1 cellular context compared by ENCODE assay signal in the genomic region with DNA sequence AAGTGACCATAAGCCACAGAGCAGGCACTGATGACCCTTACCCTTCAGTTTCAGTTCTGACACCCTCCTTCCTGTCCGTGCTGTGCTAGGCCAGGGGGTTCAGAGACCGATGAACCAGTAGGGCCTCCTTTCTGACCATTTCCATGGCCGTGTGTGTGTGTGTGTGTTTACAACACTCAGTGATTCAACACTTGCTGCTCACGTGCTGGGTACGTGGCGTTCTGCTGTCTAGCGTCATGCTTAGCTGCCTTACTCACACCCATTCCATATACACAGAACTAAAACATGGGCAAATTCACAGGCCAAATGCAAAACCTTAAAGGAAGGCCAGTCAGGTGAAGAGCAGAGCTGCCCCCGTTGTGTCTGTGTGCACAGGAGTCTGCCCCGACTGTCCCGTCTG.
TF ChIP-seq lines count a peak whose summit lies in the region.

No MANE protein-coding gene starts in this region.

TF ChIP-seq in HepG2, 621 proteins besides CTCF, POLR2A, EP300 and RAD21 (continued from another document and continues in another):
- TF ChIP-seq, protein P1, sequence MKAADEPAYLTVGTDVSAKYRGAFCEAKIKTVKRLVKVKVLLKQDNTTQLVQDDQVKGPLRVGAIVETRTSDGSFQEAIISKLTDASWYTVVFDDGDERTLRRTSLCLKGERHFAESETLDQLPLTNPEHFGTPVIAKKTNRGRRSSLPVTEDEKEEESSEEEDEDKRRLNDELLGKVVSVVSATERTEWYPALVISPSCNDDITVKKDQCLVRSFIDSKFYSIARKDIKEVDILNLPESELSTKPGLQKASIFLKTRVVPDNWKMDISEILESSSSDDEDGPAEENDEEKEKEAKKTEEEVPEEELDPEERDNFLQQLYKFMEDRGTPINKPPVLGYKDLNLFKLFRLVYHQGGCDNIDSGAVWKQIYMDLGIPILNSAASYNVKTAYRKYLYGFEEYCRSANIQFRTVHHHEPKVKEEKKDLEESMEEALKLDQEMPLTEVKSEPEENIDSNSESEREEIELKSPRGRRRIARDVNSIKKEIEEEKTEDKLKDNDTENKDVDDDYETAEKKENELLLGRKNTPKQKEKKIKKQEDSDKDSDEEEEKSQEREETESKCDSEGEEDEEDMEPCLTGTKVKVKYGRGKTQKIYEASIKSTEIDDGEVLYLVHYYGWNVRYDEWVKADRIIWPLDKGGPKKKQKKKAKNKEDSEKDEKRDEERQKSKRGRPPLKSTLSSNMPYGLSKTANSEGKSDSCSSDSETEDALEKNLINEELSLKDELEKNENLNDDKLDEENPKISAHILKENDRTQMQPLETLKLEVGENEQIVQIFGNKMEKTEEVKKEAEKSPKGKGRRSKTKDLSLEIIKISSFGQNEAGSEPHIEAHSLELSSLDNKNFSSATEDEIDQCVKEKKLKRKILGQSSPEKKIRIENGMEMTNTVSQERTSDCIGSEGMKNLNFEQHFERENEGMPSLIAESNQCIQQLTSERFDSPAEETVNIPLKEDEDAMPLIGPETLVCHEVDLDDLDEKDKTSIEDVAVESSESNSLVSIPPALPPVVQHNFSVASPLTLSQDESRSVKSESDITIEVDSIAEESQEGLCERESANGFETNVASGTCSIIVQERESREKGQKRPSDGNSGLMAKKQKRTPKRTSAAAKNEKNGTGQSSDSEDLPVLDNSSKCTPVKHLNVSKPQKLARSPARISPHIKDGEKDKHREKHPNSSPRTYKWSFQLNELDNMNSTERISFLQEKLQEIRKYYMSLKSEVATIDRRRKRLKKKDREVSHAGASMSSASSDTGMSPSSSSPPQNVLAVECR (CRISPR knock-in tag; IDR thresholded peaks at IDR 0.05; ENCODE audit: borderline replicate concordance): peak; percentile 52; the same call in 1 of the 2 replicates
- TF ChIP-seq, protein P2, sequence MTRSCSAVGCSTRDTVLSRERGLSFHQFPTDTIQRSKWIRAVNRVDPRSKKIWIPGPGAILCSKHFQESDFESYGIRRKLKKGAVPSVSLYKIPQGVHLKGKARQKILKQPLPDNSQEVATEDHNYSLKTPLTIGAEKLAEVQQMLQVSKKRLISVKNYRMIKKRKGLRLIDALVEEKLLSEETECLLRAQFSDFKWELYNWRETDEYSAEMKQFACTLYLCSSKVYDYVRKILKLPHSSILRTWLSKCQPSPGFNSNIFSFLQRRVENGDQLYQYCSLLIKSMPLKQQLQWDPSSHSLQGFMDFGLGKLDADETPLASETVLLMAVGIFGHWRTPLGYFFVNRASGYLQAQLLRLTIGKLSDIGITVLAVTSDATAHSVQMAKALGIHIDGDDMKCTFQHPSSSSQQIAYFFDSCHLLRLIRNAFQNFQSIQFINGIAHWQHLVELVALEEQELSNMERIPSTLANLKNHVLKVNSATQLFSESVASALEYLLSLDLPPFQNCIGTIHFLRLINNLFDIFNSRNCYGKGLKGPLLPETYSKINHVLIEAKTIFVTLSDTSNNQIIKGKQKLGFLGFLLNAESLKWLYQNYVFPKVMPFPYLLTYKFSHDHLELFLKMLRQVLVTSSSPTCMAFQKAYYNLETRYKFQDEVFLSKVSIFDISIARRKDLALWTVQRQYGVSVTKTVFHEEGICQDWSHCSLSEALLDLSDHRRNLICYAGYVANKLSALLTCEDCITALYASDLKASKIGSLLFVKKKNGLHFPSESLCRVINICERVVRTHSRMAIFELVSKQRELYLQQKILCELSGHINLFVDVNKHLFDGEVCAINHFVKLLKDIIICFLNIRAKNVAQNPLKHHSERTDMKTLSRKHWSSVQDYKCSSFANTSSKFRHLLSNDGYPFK (CRISPR knock-in tag; IDR thresholded peaks at IDR 0.05; ENCODE audit: borderline replicate concordance): peak; percentile 36; the same call in 1 of the 2 replicates
- TF ChIP-seq ZFY (CRISPR knock-in tag; IDR thresholded peaks at IDR 0.05): no peak; the same call in 1 of the 2 replicates
- 0 out of 2 replicates have a peak, but pooled peaks have one; percentile 57 for TF ChIP-seq MIER3 (CRISPR knock-in tag; IDR thresholded peaks at IDR 0.05; ENCODE audit: borderline replicate concordance)
- no peak for TF ChIP-seq ZNF3 (CRISPR knock-in tag; IDR thresholded peaks at IDR 0.05)
- TF ChIP-seq ZNF225 (CRISPR knock-in tag; IDR thresholded peaks at IDR 0.05): no peak
- peak; percentile 17; the same call in 1 of the 2 replicates for TF ChIP-seq KAT8 (CRISPR knock-in tag; IDR thresholded peaks at IDR 0.05)
- TF ChIP-seq, protein P3, sequence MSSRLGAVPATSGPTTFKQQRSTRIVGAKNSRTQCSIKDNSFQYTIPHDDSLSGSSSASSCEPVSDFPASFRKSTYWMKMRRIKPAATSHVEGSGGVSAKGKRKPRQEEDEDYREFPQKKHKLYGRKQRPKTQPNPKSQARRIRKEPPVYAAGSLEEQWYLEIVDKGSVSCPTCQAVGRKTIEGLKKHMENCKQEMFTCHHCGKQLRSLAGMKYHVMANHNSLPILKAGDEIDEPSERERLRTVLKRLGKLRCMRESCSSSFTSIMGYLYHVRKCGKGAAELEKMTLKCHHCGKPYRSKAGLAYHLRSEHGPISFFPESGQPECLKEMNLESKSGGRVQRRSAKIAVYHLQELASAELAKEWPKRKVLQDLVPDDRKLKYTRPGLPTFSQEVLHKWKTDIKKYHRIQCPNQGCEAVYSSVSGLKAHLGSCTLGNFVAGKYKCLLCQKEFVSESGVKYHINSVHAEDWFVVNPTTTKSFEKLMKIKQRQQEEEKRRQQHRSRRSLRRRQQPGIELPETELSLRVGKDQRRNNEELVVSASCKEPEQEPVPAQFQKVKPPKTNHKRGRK (CRISPR knock-in tag; IDR thresholded peaks at IDR 0.05): no peak
- TF ChIP-seq GABPA (IDR thresholded peaks at IDR 0.05; ENCODE audit: low read depth, low read length): no peak
- peak; percentile 39; the same call in 1 of the 2 replicates for TF ChIP-seq GABPA (CRISPR knock-in tag; IDR thresholded peaks at IDR 0.05; ENCODE audit: low read depth)
- TF ChIP-seq, protein P4, sequence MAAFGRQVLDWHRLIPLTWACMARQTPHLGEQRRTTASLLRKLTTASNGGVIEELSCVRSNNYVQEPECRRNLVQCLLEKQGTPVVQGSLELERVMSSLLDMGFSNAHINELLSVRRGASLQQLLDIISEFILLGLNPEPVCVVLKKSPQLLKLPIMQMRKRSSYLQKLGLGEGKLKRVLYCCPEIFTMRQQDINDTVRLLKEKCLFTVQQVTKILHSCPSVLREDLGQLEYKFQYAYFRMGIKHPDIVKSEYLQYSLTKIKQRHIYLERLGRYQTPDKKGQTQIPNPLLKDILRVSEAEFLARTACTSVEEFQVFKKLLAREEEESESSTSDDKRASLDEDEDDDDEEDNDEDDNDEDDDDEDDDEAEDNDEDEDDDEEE (CRISPR knock-in tag; IDR thresholded peaks at IDR 0.05): 0 out of 2 replicates have a peak, but pooled peaks have one; percentile 1
- TF ChIP-seq, protein P5, sequence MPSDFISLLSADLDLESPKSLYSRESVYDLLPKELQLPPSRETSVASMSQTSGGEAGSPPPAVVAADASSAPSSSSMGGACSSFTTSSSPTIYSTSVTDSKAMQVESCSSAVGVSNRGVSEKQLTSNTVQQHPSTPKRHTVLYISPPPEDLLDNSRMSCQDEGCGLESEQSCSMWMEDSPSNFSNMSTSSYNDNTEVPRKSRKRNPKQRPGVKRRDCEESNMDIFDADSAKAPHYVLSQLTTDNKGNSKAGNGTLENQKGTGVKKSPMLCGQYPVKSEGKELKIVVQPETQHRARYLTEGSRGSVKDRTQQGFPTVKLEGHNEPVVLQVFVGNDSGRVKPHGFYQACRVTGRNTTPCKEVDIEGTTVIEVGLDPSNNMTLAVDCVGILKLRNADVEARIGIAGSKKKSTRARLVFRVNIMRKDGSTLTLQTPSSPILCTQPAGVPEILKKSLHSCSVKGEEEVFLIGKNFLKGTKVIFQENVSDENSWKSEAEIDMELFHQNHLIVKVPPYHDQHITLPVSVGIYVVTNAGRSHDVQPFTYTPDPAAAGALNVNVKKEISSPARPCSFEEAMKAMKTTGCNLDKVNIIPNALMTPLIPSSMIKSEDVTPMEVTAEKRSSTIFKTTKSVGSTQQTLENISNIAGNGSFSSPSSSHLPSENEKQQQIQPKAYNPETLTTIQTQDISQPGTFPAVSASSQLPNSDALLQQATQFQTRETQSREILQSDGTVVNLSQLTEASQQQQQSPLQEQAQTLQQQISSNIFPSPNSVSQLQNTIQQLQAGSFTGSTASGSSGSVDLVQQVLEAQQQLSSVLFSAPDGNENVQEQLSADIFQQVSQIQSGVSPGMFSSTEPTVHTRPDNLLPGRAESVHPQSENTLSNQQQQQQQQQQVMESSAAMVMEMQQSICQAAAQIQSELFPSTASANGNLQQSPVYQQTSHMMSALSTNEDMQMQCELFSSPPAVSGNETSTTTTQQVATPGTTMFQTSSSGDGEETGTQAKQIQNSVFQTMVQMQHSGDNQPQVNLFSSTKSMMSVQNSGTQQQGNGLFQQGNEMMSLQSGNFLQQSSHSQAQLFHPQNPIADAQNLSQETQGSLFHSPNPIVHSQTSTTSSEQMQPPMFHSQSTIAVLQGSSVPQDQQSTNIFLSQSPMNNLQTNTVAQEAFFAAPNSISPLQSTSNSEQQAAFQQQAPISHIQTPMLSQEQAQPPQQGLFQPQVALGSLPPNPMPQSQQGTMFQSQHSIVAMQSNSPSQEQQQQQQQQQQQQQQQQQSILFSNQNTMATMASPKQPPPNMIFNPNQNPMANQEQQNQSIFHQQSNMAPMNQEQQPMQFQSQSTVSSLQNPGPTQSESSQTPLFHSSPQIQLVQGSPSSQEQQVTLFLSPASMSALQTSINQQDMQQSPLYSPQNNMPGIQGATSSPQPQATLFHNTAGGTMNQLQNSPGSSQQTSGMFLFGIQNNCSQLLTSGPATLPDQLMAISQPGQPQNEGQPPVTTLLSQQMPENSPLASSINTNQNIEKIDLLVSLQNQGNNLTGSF (CRISPR knock-in tag; IDR thresholded peaks at IDR 0.05): no peak
- TF ChIP-seq ZNF839 (CRISPR knock-in tag; IDR thresholded peaks at IDR 0.05; ENCODE audit: borderline replicate concordance): no peak
- TF ChIP-seq, protein P6, sequence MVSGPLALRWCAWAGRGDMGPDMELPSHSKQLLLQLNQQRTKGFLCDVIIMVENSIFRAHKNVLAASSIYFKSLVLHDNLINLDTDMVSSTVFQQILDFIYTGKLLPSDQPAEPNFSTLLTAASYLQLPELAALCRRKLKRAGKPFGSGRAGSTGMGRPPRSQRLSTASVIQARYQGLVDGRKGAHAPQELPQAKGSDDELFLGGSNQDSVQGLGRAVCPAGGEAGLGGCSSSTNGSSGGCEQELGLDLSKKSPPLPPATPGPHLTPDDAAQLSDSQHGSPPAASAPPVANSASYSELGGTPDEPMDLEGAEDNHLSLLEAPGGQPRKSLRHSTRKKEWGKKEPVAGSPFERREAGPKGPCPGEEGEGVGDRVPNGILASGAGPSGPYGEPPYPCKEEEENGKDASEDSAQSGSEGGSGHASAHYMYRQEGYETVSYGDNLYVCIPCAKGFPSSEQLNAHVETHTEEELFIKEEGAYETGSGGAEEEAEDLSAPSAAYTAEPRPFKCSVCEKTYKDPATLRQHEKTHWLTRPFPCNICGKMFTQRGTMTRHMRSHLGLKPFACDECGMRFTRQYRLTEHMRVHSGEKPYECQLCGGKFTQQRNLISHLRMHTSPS (CRISPR knock-in tag; IDR thresholded peaks at IDR 0.05; ENCODE audit: low read depth): no peak
- TF ChIP-seq ZNF543 (CRISPR knock-in tag; IDR thresholded peaks at IDR 0.05): no peak
- TF ChIP-seq TP53 (CRISPR knock-in tag; conservative IDR thresholded peaks at IDR 0.05): no peak
- TF ChIP-seq NR2F6 (IDR thresholded peaks at IDR 0.05): no peak; the same call in 1 of the 2 replicates
- peak; percentile 30; the same call in 1 of the 2 replicates for TF ChIP-seq NR2F6 (CRISPR knock-in tag; IDR thresholded peaks at IDR 0.05)
- TF ChIP-seq RARG (CRISPR knock-in tag; IDR thresholded peaks at IDR 0.05; ENCODE audit: low read depth): 0 out of 2 replicates have a peak, but pooled peaks have one; percentile 30
- no peak for TF ChIP-seq ZC3H13 (CRISPR knock-in tag; IDR thresholded peaks at IDR 0.05)
- 0 out of 2 replicates have a peak, but pooled peaks have one; percentile 40 for TF ChIP-seq RXRB (CRISPR knock-in tag; IDR thresholded peaks at IDR 0.05; ENCODE audit: borderline replicate concordance)
- peak; percentile 33; the same call in 1 of the 2 replicates for TF ChIP-seq POGZ (CRISPR knock-in tag; IDR thresholded peaks at IDR 0.05)
- TF ChIP-seq MEIS1 (CRISPR knock-in tag; IDR thresholded peaks at IDR 0.05; ENCODE audit: borderline replicate concordance): peak; percentile 73
- TF ChIP-seq HHEX (CRISPR knock-in tag; IDR thresholded peaks at IDR 0.05): peak; percentile 64; the same call in 1 of the 2 replicates
- TF ChIP-seq, protein P7, sequence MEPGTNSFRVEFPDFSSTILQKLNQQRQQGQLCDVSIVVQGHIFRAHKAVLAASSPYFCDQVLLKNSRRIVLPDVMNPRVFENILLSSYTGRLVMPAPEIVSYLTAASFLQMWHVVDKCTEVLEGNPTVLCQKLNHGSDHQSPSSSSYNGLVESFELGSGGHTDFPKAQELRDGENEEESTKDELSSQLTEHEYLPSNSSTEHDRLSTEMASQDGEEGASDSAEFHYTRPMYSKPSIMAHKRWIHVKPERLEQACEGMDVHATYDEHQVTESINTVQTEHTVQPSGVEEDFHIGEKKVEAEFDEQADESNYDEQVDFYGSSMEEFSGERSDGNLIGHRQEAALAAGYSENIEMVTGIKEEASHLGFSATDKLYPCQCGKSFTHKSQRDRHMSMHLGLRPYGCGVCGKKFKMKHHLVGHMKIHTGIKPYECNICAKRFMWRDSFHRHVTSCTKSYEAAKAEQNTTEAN (CRISPR knock-in tag; conservative IDR thresholded peaks at IDR 0.05): peak; percentile 85
- no peak for TF ChIP-seq PRPF4 (IDR thresholded peaks at IDR 0.05; ENCODE audit: low read depth, low read length, poor library complexity, severe bottlenecking)
- peak; percentile 24; the same call in 1 of the 2 replicates for TF ChIP-seq KDM2A (CRISPR knock-in tag; IDR thresholded peaks at IDR 0.05; ENCODE audit: borderline replicate concordance, low read depth)
- peak; percentile 95 for TF ChIP-seq BHLHE40 (IDR thresholded peaks at IDR 0.05; ENCODE audit: low read length)
- TF ChIP-seq ZNF772 (CRISPR knock-in tag; IDR thresholded peaks at IDR 0.05): 0 out of 2 replicates have a peak, but pooled peaks have one; percentile 66
- peak; percentile 41; the same call in 1 of the 2 replicates for TF ChIP-seq HMG20A (CRISPR knock-in tag; IDR thresholded peaks at IDR 0.05; ENCODE audit: borderline replicate concordance)
- TF ChIP-seq, protein P8, sequence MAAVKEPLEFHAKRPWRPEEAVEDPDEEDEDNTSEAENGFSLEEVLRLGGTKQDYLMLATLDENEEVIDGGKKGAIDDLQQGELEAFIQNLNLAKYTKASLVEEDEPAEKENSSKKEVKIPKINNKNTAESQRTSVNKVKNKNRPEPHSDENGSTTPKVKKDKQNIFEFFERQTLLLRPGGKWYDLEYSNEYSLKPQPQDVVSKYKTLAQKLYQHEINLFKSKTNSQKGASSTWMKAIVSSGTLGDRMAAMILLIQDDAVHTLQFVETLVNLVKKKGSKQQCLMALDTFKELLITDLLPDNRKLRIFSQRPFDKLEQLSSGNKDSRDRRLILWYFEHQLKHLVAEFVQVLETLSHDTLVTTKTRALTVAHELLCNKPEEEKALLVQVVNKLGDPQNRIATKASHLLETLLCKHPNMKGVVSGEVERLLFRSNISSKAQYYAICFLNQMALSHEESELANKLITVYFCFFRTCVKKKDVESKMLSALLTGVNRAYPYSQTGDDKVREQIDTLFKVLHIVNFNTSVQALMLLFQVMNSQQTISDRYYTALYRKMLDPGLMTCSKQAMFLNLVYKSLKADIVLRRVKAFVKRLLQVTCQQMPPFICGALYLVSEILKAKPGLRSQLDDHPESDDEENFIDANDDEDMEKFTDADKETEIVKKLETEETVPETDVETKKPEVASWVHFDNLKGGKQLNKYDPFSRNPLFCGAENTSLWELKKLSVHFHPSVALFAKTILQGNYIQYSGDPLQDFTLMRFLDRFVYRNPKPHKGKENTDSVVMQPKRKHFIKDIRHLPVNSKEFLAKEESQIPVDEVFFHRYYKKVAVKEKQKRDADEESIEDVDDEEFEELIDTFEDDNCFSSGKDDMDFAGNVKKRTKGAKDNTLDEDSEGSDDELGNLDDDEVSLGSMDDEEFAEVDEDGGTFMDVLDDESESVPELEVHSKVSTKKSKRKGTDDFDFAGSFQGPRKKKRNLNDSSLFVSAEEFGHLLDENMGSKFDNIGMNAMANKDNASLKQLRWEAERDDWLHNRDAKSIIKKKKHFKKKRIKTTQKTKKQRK (IDR thresholded peaks at IDR 0.05; ENCODE audit: low read length): no peak
